In genomic region chr3:33074217-33075067, GRCh38 we compare ENCODE assay signal across 8 cellular contexts. TPM values are rescaled to one million over a fixed set of nuclear protein-coding genes. Genes with fewer than 3 reads are reported as not detected.
A peak's percentile ranks its signal among the peaks of the same experiment; 100 is the strongest.
DNase-seq lines count a peak whose midpoint lies in the region; ATAC-seq and TF ChIP-seq lines count a peak whose summit lies in the region.

No MANE protein-coding gene starts in this region.

- peaks cover 12% of the 10 kb centered on the region for H3K36me3 Mint-ChIP-seq in endodermal cell (ENCODE audit: low read depth)

- no peaks in the 10 kb centered on the region for H3K27me3 Mint-ChIP-seq in endodermal cell (ENCODE audit: insufficient read depth)

- no peaks in the 10 kb centered on the region for H3K27me3 ChIP-seq in endodermal cell (ENCODE audit: control insufficient read depth, insufficient read depth, low read length, poor library complexity, severe bottlenecking)

- WGBS in endodermal cell (ENCODE audit: insufficient coverage in 1 of 2, insufficient read length in 1 of 2), 2 experiments, result 65 to 67% methylated on average over 3 to 13 of the region's 13 CpGs

- H3K9me3 ChIP-seq in endodermal cell (ENCODE audit: control insufficient read depth, low read length), result no peaks in the 10 kb centered on the region

- no peaks in the 10 kb centered on the region for H3K4me1 ChIP-seq in endodermal cell (ENCODE audit: control insufficient read depth, insufficient read depth, low read length)

- no peak overlapping the region for H3K27ac Mint-ChIP-seq in endodermal cell

- no peak overlapping the region for H3K9ac ChIP-seq in endodermal cell (ENCODE audit: extremely low read depth, low read length, poor library complexity, severe bottlenecking)

- H3K4me1 Mint-ChIP-seq in endodermal cell, result peaks cover 26% of the 10 kb centered on the region

- no peak overlapping the region for H3K27ac ChIP-seq in endodermal cell (ENCODE audit: low read depth, low read length)

- H3K36me3 ChIP-seq in endodermal cell (ENCODE audit: control insufficient read depth, insufficient read depth, low read length), result peaks cover 4% of the 10 kb centered on the region

- H3K4me3 ChIP-seq in endodermal cell (ENCODE audit: low read length), result no peak overlapping the region

- peak; percentile 59 for ATAC-seq in HG02642 (IDR thresholded peaks at IDR 0.05; ENCODE audit: poor library complexity, unreplicated experiment)

- DNase-seq in G401 (ENCODE audit: low spot score), result peak; percentile 54
- peak; percentile 31 to 53 for DNase-seq in NOMO-1 (lab: John Stamatoyannopoulos, UW; ENCODE audit: unreplicated experiment in 2 of 2)
- peak; percentile 35 to 52 for DNase-seq in activated CD8-positive, alpha-beta memory T cell treated with anti-CD3 and anti-CD28 coated beads for 4 hours (ENCODE audit: low read depth in 2 of 2)
- peak; percentile 91 for DNase-seq in endodermal cell
- DNase-seq in middle frontal gyrus (ENCODE audit: extremely low spot score, low spot score), result peak; percentile 33
- peak in 5 of 6 experiments; percentile 13 to 72 (median 51) for DNase-seq in stimulated activated naive CD4-positive, alpha-beta T cell (lab: John Stamatoyannopoulos, UW)
- no peak for DNase-seq in DMS79 treated with DMSO at 0.1 percent for 48 hours (lab: John Stamatoyannopoulos, UW)

- in situ Hi-C loops in G401 (cut with HindIII; ENCODE audit: low sequenced_read_pairs), result no loop called here

- TF ChIP-seq CTCF in endodermal cell (conservative IDR thresholded peaks at IDR 0.05), result peak; percentile 96

- H3K9me3 Mint-ChIP-seq in endodermal cell, result no peaks in the 10 kb centered on the region

- no peak overlapping the region for H3K4me3 Mint-ChIP-seq in endodermal cell

RNA-seq across cellular contexts. Expression of gene GLB1, which starts 22.5 kb away (rescaled TPM):
- 61.5 and 95.3 TPM in 2 replicates for total RNA-seq in G401 (2014; rRNA removed; shearing (Covaris generic))
- 10 to 100 TPM; 66.9 to 67.9 TPM for total RNA-seq in endodermal cell
- polyA plus RNA-seq in endodermal cell (2013, experiment 1 of 2), result 39.6 TPM
- 42.1 TPM for polyA plus RNA-seq in endodermal cell (2013, experiment 2 of 2)

RNA-seq across cellular contexts. Expression of gene TMPPE, which starts 22.5 kb away (rescaled TPM):
- total RNA-seq in G401 (2014; rRNA removed; shearing (Covaris generic)), result 1.4 and 2.3 TPM in 2 replicates
- 1 to 10 TPM; 5.2 to 8.4 TPM for total RNA-seq in endodermal cell
- 1.1 TPM for polyA plus RNA-seq in endodermal cell (2013, experiment 1 of 2)
- 1.4 TPM for polyA plus RNA-seq in endodermal cell (2013, experiment 2 of 2)

RNA-seq across cellular contexts. Expression of gene CRTAP, which starts 39.4 kb away (rescaled TPM):
- 280 and 316 TPM in 2 replicates for total RNA-seq in G401 (2014; rRNA removed; shearing (Covaris generic))
- 100 to 1,000 TPM; 164 to 166 TPM for total RNA-seq in endodermal cell
- 109 TPM for polyA plus RNA-seq in endodermal cell (2013, experiment 1 of 2)
- 107 TPM for polyA plus RNA-seq in endodermal cell (2013, experiment 2 of 2)
